ENCODE assay signal across 14 cellular contexts in the genomic region with DNA sequence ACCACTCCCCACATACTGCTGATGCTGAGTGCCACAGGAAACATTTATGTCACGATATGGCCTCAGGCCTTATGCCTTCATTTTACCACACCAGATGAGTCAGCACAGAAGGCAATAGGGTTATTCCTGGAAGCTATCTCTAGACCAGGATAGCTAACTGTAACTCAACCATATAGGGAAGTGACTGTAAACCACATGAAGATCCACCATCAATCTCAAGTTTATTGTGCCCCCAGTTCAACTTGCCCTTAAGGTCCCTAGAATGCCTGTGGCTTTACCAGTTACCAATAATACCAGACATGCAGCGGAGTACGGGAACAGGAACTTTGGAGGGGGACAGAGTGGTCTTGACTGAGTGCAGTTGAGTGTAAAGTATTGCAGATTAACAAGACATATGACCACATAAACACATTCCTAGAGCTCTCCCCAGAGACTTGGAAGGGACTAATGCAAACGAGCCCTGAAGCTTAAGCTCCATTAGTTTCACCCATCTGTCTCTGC.
DNase-seq lines count a peak whose midpoint lies in the region; ATAC-seq and TF ChIP-seq lines count a peak whose summit lies in the region.
"Had no signal": no experiment of that assay in that cellular context is flagged by ENCODE, and none has a peak within 500 bp of the region (broad histone marks: within the 10 kb centered on the region; RNA-seq: fewer than 3 reads in every experiment).

No MANE protein-coding gene starts in this region.

- H4K91ac ChIP-seq in IMR-90 (ENCODE audit: insufficient read depth, low read depth, low read length): peak overlapping the region; percentile 87

- no peak; the same call in 1 of the 2 replicates for TF ChIP-seq RAD21 in IMR-90 (IDR thresholded peaks at IDR 0.05; ENCODE audit: low read length)

- peak overlapping the region; percentile 89 for H2AK5ac ChIP-seq in IMR-90 (ENCODE audit: low read depth, low read length)

- H3K9me3 ChIP-seq in BLaER1 treated with 17β-estradiol and CSF1 and Interleukin-3, amounts not matched to agents 10 nM and 100 nM (replicated peaks in 1 of 11): peaks cover 0 to 27% (median 4%) of the 10 kb centered on the region in 11 experiments; a peak in 8 of 22 replicates
- no peaks in the 10 kb centered on the region for H3K9me3 ChIP-seq in IMR-90 (ENCODE audit: control insufficient read depth, insufficient read depth, low read length)
- H3K9me3 ChIP-seq: esophagus squamous epithelium, right lobe of liver had no signal

- H3K27ac ChIP-seq in BLaER1 treated with 17β-estradiol and CSF1 and Interleukin-3, amounts not matched to agents 10 nM and 100 nM: peak overlapping the region in 4 of 11 experiments; percentile 29 to 42 (median 35); a peak in 6 of 22 replicates
- H3K27ac ChIP-seq in IMR-90 (ENCODE audit: insufficient read depth, low read length) (peak overlapping the region; percentile 85), foreskin keratinocyte (no peak overlapping the region)
- H3K27ac ChIP-seq: esophagus squamous epithelium, right lobe of liver had no signal

- dilution Hi-C loops in IMR-90 (cut with HindIII; ENCODE audit: low sequenced_read_pairs, unreplicated experiment): no loop called here

- H3K4me2 ChIP-seq in BLaER1 treated with 17β-estradiol and CSF1 and Interleukin-3, amounts not matched to agents 10 nM and 100 nM: peak overlapping the region; percentile 13 to 79 (median 31); a peak in 15 of 22 replicates
- peak overlapping the region; percentile 53; the same call in 1 of the 2 replicates for H3K4me2 ChIP-seq in IMR-90 (ENCODE audit: low read depth, low read length)

- peak overlapping the region; percentile 97 for H3K18ac ChIP-seq in IMR-90 (ENCODE audit: low read depth, low read length)

- peaks cover 2% of the 10 kb centered on the region for H3K9me1 ChIP-seq in IMR-90 (ENCODE audit: insufficient read depth, low read length)

- POLR2A ChIA-PET in IMR-90 (lab: Charles Lee; ENCODE audit: unreplicated experiment): interaction anchor here (0.5 to 0.7 kb wide), 2 partner anchors 228 to 977 kb away, joined by 3 read pairs; no protein-coding TSS in a partner anchor

- no TSS peak for BruUV-seq in IMR-90 (replicated peaks; lab: Mats Ljungman, UMichigan)

- TF ChIP-seq CTCF in IMR-90 (conservative IDR thresholded peaks at IDR 0.05; ENCODE audit: low read depth, low read length) (no peak), foreskin keratinocyte (conservative IDR thresholded peaks at IDR 0.05) (no peak), GM13977 (IDR thresholded peaks at IDR 0.05; ENCODE audit: extremely low read depth, insufficient read depth, missing control alignments) (no peak), GM20000 (IDR thresholded peaks at IDR 0.05; ENCODE audit: extremely low read depth, missing control alignments) (no peak)

- H4K5ac ChIP-seq in IMR-90 (ENCODE audit: low read depth, low read length): peak overlapping the region; percentile 91

- H3K9ac ChIP-seq in BLaER1 treated with 17β-estradiol and CSF1 and Interleukin-3, amounts not matched to agents 10 nM and 100 nM: no peak overlapping the region
- H3K9ac ChIP-seq in IMR-90 (ENCODE audit: low read depth, low read length): no peak overlapping the region

- H2BK5ac ChIP-seq in IMR-90 (ENCODE audit: low read depth, low read length, poor library complexity, severe bottlenecking): peak overlapping the region; percentile 99

- intact Hi-C loops in IMR-90 (cut with micrococcal nuclease): no loop called here
- intact Hi-C loops in posterior vena cava (cut with DNase I): no loop called here

- DNase-seq in IMR-90 (peak; percentile 88), SW480 (ENCODE audit: low spot score) (peak; percentile 43), foreskin keratinocyte (peak; percentile 60 to 88), GM13977 (ENCODE audit: low spot score) (no peak), posterior vena cava (ENCODE audit: low spot score) (no peak), GM20000 (ENCODE audit: low spot score) (no peak), NCI-H1436 (lab: John Stamatoyannopoulos, UW) (no peak)
- DNase-seq: activated CD4-positive, alpha-beta T cell treated with anti-CD3 and anti-CD28 coated beads for 36 hours; activated naive CD8-positive, alpha-beta T cell treated with anti-CD3 and anti-CD28 coated beads, Interleukin-2, amount 10 ng/mL, durations not matched to agents 7 days and 5 days; esophagus squamous epithelium; NCI-H526; right lobe of liver had no signal

- peak overlapping the region; percentile 84 for H3K14ac ChIP-seq in IMR-90 (replicated peaks; ENCODE audit: low read depth, low read length)

- H3K4me3 ChIP-seq in BLaER1 treated with 17β-estradiol and CSF1 and Interleukin-3, amounts not matched to agents 10 nM and 100 nM: no peak overlapping the region
- H3K4me3 ChIP-seq in IMR-90 (ENCODE audit: insufficient read depth, low read depth, low read length): no peak overlapping the region
- H3K4me3 ChIP-seq: esophagus squamous epithelium, lung, right lobe of liver had no signal

- H3K27me3 ChIP-seq in BLaER1 treated with 17β-estradiol and CSF1 and Interleukin-3, amounts not matched to agents 10 nM and 100 nM: no peaks in the 10 kb centered on the region; a peak in 2 of 22 replicates
- H3K27me3 ChIP-seq in IMR-90 (ENCODE audit: control insufficient read depth, insufficient read depth, low read length): no peaks in the 10 kb centered on the region
- no peaks in the 10 kb centered on the region for H3K27me3 ChIP-seq in foreskin keratinocyte
- H3K27me3 ChIP-seq: esophagus squamous epithelium, right lobe of liver had no signal

- peak overlapping the region; percentile 82 for H2AFZ ChIP-seq in IMR-90 (replicated peaks; ENCODE audit: low read length, poor library complexity)

- peak overlapping the region; percentile 38 to 95 for H4K8ac ChIP-seq in IMR-90 (ENCODE audit: low read depth in 2 of 2, low read length in 2 of 2)

- no peaks in the 10 kb centered on the region for H4K20me1 ChIP-seq in BLaER1 treated with 17β-estradiol and CSF1 and Interleukin-3, amounts not matched to agents 10 nM and 100 nM
- no peaks in the 10 kb centered on the region for H4K20me1 ChIP-seq in IMR-90 (ENCODE audit: insufficient read depth, low read length)

- ATAC-seq in IMR-90 (ENCODE audit: low read depth) (peak; percentile 91), foreskin keratinocyte (peak; percentile 99)
- ATAC-seq: activated CD4-positive, alpha-beta T cell treated with anti-CD3 and anti-CD28 coated beads for 36 hours; right lobe of liver had no signal

- TF ChIP-seq POLR2A in IMR-90 (IDR thresholded peaks at IDR 0.05; ENCODE audit: low read depth, low read length): no peak

- H2BK120ac ChIP-seq in IMR-90 (ENCODE audit: low read depth, low read length): peak overlapping the region; percentile 95

- no CpG with 5 or more reads among the region's 4 CpGs for WGBS in IMR-90 (ENCODE audit: extremely low coverage in 2 of 2, insufficient read length in 1 of 2), 2 experiments

- H3K36me3 ChIP-seq in BLaER1 treated with 17β-estradiol and CSF1 and Interleukin-3, amounts not matched to agents 10 nM and 100 nM: no peaks in the 10 kb centered on the region
- H3K36me3 ChIP-seq in IMR-90 (ENCODE audit: control insufficient read depth, insufficient read depth, low read length): no peaks in the 10 kb centered on the region
- H3K36me3 ChIP-seq: esophagus squamous epithelium, right lobe of liver had no signal

- peaks cover 3% of the 10 kb centered on the region in 2 experiments; a peak in 3 of 4 replicates for H3K79me1 ChIP-seq in IMR-90 (ENCODE audit: low read depth in 1 of 2, low read length in 2 of 2)

- in situ Hi-C loops in IMR-90 (cut with MboI; ENCODE audit: low sequenced_read_pairs): no loop called here
- in situ Hi-C loops in GM13977 (cut with MboI; ENCODE audit: low pct_unique_long_range_greater_than_20kb, low sequenced_read_pairs, unreplicated experiment): no loop called here

- CTCF ChIA-PET in IMR-90 (lab: Yijun Ruan, JAX): interaction anchor here (0.8 kb wide), 1 partner anchor 210 kb away, joined by 3 read pairs; no protein-coding TSS in a partner anchor

- no peak overlapping the region for H2AK9ac ChIP-seq in IMR-90 (replicated peaks; ENCODE audit: low read depth, low read length, poor library complexity)

- H3K23ac ChIP-seq in IMR-90 (ENCODE audit: low read depth, low read length): peak overlapping the region; percentile 68

- peak overlapping the region; percentile 87 for H3K4ac ChIP-seq in IMR-90 (ENCODE audit: low read depth, low read length)

- peak overlapping the region; percentile 68; the same call in 1 of the 2 replicates for H3K56ac ChIP-seq in IMR-90 (ENCODE audit: extremely low read depth, insufficient read depth, low read length)

- peak overlapping the region; percentile 98 for H2BK20ac ChIP-seq in IMR-90 (ENCODE audit: low read depth, low read length)

- peaks cover 0 to 28% (median 13%) of the 10 kb centered on the region in 10 experiments; a peak in 13 of 20 replicates for H3K4me1 ChIP-seq in BLaER1 treated with 17β-estradiol and CSF1 and Interleukin-3, amounts not matched to agents 10 nM and 100 nM
- H3K4me1 ChIP-seq in IMR-90 (ENCODE audit: control insufficient read depth, insufficient read depth, low read length): peaks cover 8% of the 10 kb centered on the region
- H3K4me1 ChIP-seq in foreskin keratinocyte: peaks cover 10% of the 10 kb centered on the region
- H3K4me1 ChIP-seq: esophagus squamous epithelium, right lobe of liver had no signal

- H2BK15ac ChIP-seq in IMR-90 (ENCODE audit: low read depth, low read length): peak overlapping the region; percentile 92

TF ChIP-seq in IMR-90, 13 proteins besides CTCF, POLR2A, EP300 and RAD21 (continues in another document):
- TF ChIP-seq SMC3 (IDR thresholded peaks at IDR 0.05; ENCODE audit: low read depth, low read length) (no peak), NFE2L2 (IDR thresholded peaks at IDR 0.05; ENCODE audit: low read depth, low read length) (peak; percentile 68), MAFK (IDR thresholded peaks at IDR 0.05; ENCODE audit: low read depth, low read length) (peak; percentile 55; the same call in 1 of the 2 replicates), FOS (IDR thresholded peaks at IDR 0.05; ENCODE audit: low read depth, low read length) (no peak; the same call in 1 of the 2 replicates), CEBPB (IDR thresholded peaks at IDR 0.05; ENCODE audit: low read depth, low read length) (peak; percentile 40; the same call in 1 of the 2 replicates)
- TF ChIP-seq, protein P1, sequence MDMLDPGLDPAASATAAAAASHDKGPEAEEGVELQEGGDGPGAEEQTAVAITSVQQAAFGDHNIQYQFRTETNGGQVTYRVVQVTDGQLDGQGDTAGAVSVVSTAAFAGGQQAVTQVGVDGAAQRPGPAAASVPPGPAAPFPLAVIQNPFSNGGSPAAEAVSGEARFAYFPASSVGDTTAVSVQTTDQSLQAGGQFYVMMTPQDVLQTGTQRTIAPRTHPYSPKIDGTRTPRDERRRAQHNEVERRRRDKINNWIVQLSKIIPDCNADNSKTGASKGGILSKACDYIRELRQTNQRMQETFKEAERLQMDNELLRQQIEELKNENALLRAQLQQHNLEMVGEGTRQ (IDR thresholded peaks at IDR 0.05; ENCODE audit: low read depth, low read length): no peak

Comparison
In these comparisons a context has a peak if more than half of its experiments do, and no peak if none do; other contexts are left out.
1. DNase-seq: peak in IMR-90 (single experiment), SW480 (single experiment) and foreskin keratinocyte (2 of 2); none in GM13977 (single experiment), posterior vena cava (single experiment), GM20000 (single experiment) and NCI-H1436 (single experiment).